8 cellular contexts compared by ENCODE assay signal in the genomic region with DNA sequence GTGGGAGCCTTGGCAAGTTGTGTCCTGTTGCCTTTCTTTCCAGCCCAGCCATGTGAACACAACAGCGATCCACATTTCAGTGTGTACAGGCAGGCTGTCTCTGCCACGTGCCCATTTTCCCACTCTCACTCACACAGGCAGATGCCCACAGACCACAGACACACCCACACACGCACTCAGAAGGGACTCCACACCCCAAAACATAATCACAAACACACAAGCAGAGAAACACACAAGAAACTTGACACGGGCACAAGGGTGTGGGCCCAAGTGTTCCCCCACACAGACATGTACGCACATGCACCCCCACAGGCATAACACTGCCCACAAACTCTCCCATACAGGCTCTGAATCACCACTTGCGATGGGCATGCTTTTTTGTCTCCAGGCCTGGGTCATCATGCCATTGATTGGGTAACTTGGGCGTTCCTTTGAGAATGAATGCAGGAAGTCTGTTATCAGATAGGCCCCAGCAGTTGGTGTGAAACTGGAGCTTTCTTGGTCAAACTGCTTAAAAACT.
A peak's percentile ranks its signal among the peaks of the same experiment; 100 is the strongest.
DNase-seq lines count a peak whose midpoint lies in the region; ATAC-seq, FAIRE-seq and TF ChIP-seq lines count a peak whose summit lies in the region.

No MANE protein-coding gene starts in this region.

- H3K79me2 ChIP-seq in DND-41 (ENCODE audit: insufficient read depth, low read length), result peaks cover 41% of the 10 kb centered on the region
- H3K79me2 ChIP-seq in OCI-LY3 (ENCODE audit: low read length), result no peaks in the 10 kb centered on the region

- H3K36me3 Mint-ChIP-seq in HFFc6 (ENCODE audit: low read depth), result peaks cover 5% of the 10 kb centered on the region; the same call in 1 of the 2 replicates

- H3K36me3 ChIP-seq in DND-41 (ENCODE audit: insufficient read depth, low read length), result peaks cover 5% of the 10 kb centered on the region
- H3K36me3 ChIP-seq in OCI-LY3 (replicated peaks; ENCODE audit: low read depth, low read length), result no peaks in the 10 kb centered on the region
- H3K36me3 ChIP-seq in left lung, result no peaks in the 10 kb centered on the region
- H3K36me3 ChIP-seq in H7 (replicated peaks; ENCODE audit: control insufficient read depth, insufficient read depth, low read length), result no peaks in the 10 kb centered on the region

- H2AFZ ChIP-seq in DND-41 (ENCODE audit: low read depth, low read length) (peak overlapping the region; percentile 66), OCI-LY3 (ENCODE audit: low read depth, low read length) (no peak overlapping the region)

- H3K27me3 Mint-ChIP-seq in HFFc6 (ENCODE audit: insufficient read depth), result no peaks in the 10 kb centered on the region

- H4K20me1 ChIP-seq in DND-41 (ENCODE audit: insufficient read depth, low read length), result no peaks in the 10 kb centered on the region
- H4K20me1 ChIP-seq in OCI-LY3 (ENCODE audit: insufficient read depth, low read length), result no peaks in the 10 kb centered on the region

- intact Hi-C loops in left lung (cut with DNase I), result no loop called here

- peak; percentile 60 for ATAC-seq in DND-41 (ENCODE audit: insufficient read depth, low read depth)
- peak; percentile 81 for ATAC-seq in left lung

- H3K4me2 ChIP-seq in DND-41 (ENCODE audit: insufficient read depth, low read length) (peak overlapping the region; percentile 90), OCI-LY3 (ENCODE audit: low read length) (peak overlapping the region; percentile 28)

- H3K9me3 ChIP-seq in DND-41 (ENCODE audit: insufficient read depth, low read length, severe bottlenecking) (no peaks in the 10 kb centered on the region), OCI-LY3 (ENCODE audit: insufficient read depth, low read length) (no peaks in the 10 kb centered on the region), left lung (no peaks in the 10 kb centered on the region)

- no peak overlapping the region for H3K4me3 Mint-ChIP-seq in HFFc6

- H3K4me1 ChIP-seq in DND-41 (ENCODE audit: insufficient read depth, low read length), result peaks cover 39% of the 10 kb centered on the region
- H3K4me1 ChIP-seq in OCI-LY3 (ENCODE audit: low read length), result peaks cover 22% of the 10 kb centered on the region
- peaks cover 3 to 13% of the 10 kb centered on the region in 2 donors for H3K4me1 ChIP-seq in left lung

- H3K27me3 ChIP-seq in DND-41 (ENCODE audit: insufficient read depth, low read length, poor library complexity), result no peaks in the 10 kb centered on the region
- H3K27me3 ChIP-seq in OCI-LY3 (ENCODE audit: low read depth, low read length), result no peaks in the 10 kb centered on the region
- H3K27me3 ChIP-seq in left lung, result peaks cover 0 to 5% of the 10 kb centered on the region in 2 donors
- H3K27me3 ChIP-seq in H7 (ENCODE audit: control insufficient read depth, insufficient read depth, low read length), result no peaks in the 10 kb centered on the region

- peak overlapping the region; percentile 54 for H3K9ac ChIP-seq in DND-41 (ENCODE audit: low read depth, low read length)
- H3K9ac ChIP-seq in OCI-LY3 (ENCODE audit: low read length), result no peak overlapping the region

- peak overlapping the region; percentile 63; the same call in 1 of the 2 replicates for H3K27ac Mint-ChIP-seq in HFFc6

- no peak for FAIRE-seq in urothelium cell line (lab: Jason Lieb, UNC)

- H3K27ac ChIP-seq in DND-41 (ENCODE audit: low read length), result peak overlapping the region; percentile 88
- H3K27ac ChIP-seq in OCI-LY3 (ENCODE audit: low read length), result no peak overlapping the region
- H3K27ac ChIP-seq in left lung, result peak overlapping the region in 1 of 2 donors; percentile 66

- DNase-seq in DND-41, result peak; percentile 48
- DNase-seq in HFFc6, result peak; percentile 63
- DNase-seq in activated naive CD4-positive, alpha-beta T cell treated with anti-CD3 and anti-CD28 coated beads, Interleukin-2, amount 50 U/mL, for 16 hours, result peak; percentile 21
- DNase-seq in left lung, result peak in 1 of 2 donors; percentile 35
- no peak for DNase-seq in H7
- DNase-seq in NCI-H510A treated with DMSO at 0.1 percent for 48 hours (lab: John Stamatoyannopoulos, UW), result no peak
- no peak for DNase-seq in urothelium cell line (ENCODE audit: low spot score)

- no peaks in the 10 kb centered on the region for H3K9me3 Mint-ChIP-seq in HFFc6

- H3K4me1 Mint-ChIP-seq in HFFc6 (ENCODE audit: low read depth), result peaks cover 19% of the 10 kb centered on the region

- peak overlapping the region in 1 of 2 experiments; percentile 65; a peak in 2 of 4 replicates for H3K4me3 ChIP-seq in DND-41 (ENCODE audit: low read depth in 1 of 2, low read length in 2 of 2)
- no peak overlapping the region for H3K4me3 ChIP-seq in OCI-LY3 (ENCODE audit: low read length)
- H3K4me3 ChIP-seq in left lung, result no peak overlapping the region
- H3K4me3 ChIP-seq in H7 (ENCODE audit: insufficient read depth, low read depth, low read length), result no peak overlapping the region

- TF ChIP-seq CTCF in DND-41 (IDR thresholded peaks at IDR 0.05; ENCODE audit: borderline replicate concordance, extremely low read depth, low read length, poor library complexity, severe bottlenecking), result no peak
- no peak for TF ChIP-seq CTCF in HFFc6 (IDR thresholded peaks at IDR 0.05)
- TF ChIP-seq CTCF in OCI-LY3 (IDR thresholded peaks at IDR 0.05; ENCODE audit: low read depth, low read length), result no peak
- TF ChIP-seq CTCF in left lung (IDR thresholded peaks at IDR 0.05), result no peak

Comparison
In these comparisons a context has a peak if more than half of its experiments do, and no peak if none do; other contexts are left out.
1. DNase-seq: peak in DND-41 (single experiment), HFFc6 (single experiment) and activated naive CD4-positive, alpha-beta T cell treated with anti-CD3 and anti-CD28 coated beads, Interleukin-2, amount 50 U/mL, for 16 hours (single experiment); none in H7 (single experiment), NCI-H510A treated with DMSO at 0.1 percent for 48 hours (single experiment) and urothelium cell line (single experiment).